Comparison of ENCODE assay signal across 8 cellular contexts in genomic region chr16:75250809-75251279, GRCh38. TPM values are rescaled to one million over a fixed set of nuclear protein-coding genes. Genes with fewer than 3 reads are reported as not detected.
A peak's percentile ranks its signal among the peaks of the same experiment; 100 is the strongest.
DNase-seq lines count a peak whose midpoint lies in the region; ATAC-seq and TF ChIP-seq lines count a peak whose summit lies in the region.

No MANE protein-coding gene starts in this region.

- H3K27ac ChIP-seq in SJCRH30, result peak overlapping the region; percentile 69
- H3K27ac ChIP-seq in gastroesophageal sphincter, result peak overlapping the region; percentile 70 to 97 (median 94)
- H3K27ac ChIP-seq in psoas muscle, result peak overlapping the region; percentile 93

- intact Hi-C loops in psoas muscle (cut with DNase I), result loop anchor here in 1 of 2 donors (2.0 kb wide), 1 partner anchor 16 kb away; no protein-coding TSS in a partner anchor

- CTCF ChIA-PET in activated CD4-positive, alpha-beta T cell treated with anti-CD3 and anti-CD28 coated beads, Interleukin-2, amount 10 ng/mL, durations not matched to agents 7 days and 5 days (lab: Charles Lee), result interaction anchor here (2.2 kb wide), 1 partner anchor 17 kb away, joined by 9 read pairs; no protein-coding TSS in a partner anchor

- H3K4me1 ChIP-seq in SJCRH30, result peaks cover 42% of the 10 kb centered on the region
- peaks cover 9 to 97% (median 84%) of the 10 kb centered on the region in 3 donors for H3K4me1 ChIP-seq in gastroesophageal sphincter
- H3K4me1 ChIP-seq in psoas muscle, result peaks cover 84% of the 10 kb centered on the region

- no peaks in the 10 kb centered on the region for H3K27me3 ChIP-seq in SJCRH30
- H3K27me3 ChIP-seq in gastroesophageal sphincter, result no peaks in the 10 kb centered on the region
- H3K27me3 ChIP-seq in psoas muscle (ENCODE audit: insufficient read depth in 3 of 3, low read length in 2 of 3), result no peaks in the 10 kb centered on the region

- ATAC-seq in HG02642 (IDR thresholded peaks at IDR 0.05; ENCODE audit: poor library complexity, unreplicated experiment), result peak; percentile 51
- peak; percentile 21 for ATAC-seq in gastroesophageal sphincter
- ATAC-seq in psoas muscle, result peak; percentile 17 to 43 (median 33)

- POLR2A ChIA-PET in activated CD4-positive, alpha-beta T cell treated with anti-CD3 and anti-CD28 coated beads, Interleukin-2, amount 10 ng/mL, durations not matched to agents 7 days and 5 days (lab: Charles Lee), result no interaction called here

- H3K4me3 ChIP-seq in SJCRH30 (peak overlapping the region; percentile 76), gastroesophageal sphincter (peak overlapping the region; percentile 63 to 90), psoas muscle (peak overlapping the region; percentile 78)

- no peaks in the 10 kb centered on the region for H3K36me3 Mint-ChIP-seq in activated CD4-positive, alpha-beta T cell treated with anti-CD3 and anti-CD28 coated beads, Interleukin-2, amount 10 ng/mL, durations not matched to agents 7 days and 5 days (ENCODE audit: low read depth)

- peaks cover 47% of the 10 kb centered on the region for H3K27me3 Mint-ChIP-seq in activated CD4-positive, alpha-beta T cell treated with anti-CD3 and anti-CD28 coated beads, Interleukin-2, amount 10 ng/mL, durations not matched to agents 7 days and 5 days

- H3K9me3 ChIP-seq in SJCRH30 (replicated peaks) (no peaks in the 10 kb centered on the region), gastroesophageal sphincter (no peaks in the 10 kb centered on the region), psoas muscle (no peaks in the 10 kb centered on the region)

- TF ChIP-seq CTCF in gastroesophageal sphincter (IDR thresholded peaks at IDR 0.05) (no peak), psoas muscle (IDR thresholded peaks at IDR 0.05) (no peak)

- TF ChIP-seq EP300 in gastroesophageal sphincter (IDR thresholded peaks at IDR 0.05), result no peak

- H3K27ac Mint-ChIP-seq in activated CD4-positive, alpha-beta T cell treated with anti-CD3 and anti-CD28 coated beads, Interleukin-2, amount 10 ng/mL, durations not matched to agents 7 days and 5 days, result peak overlapping the region; percentile 36

- H3K4me1 Mint-ChIP-seq in activated CD4-positive, alpha-beta T cell treated with anti-CD3 and anti-CD28 coated beads, Interleukin-2, amount 10 ng/mL, durations not matched to agents 7 days and 5 days, result peaks cover 2% of the 10 kb centered on the region

- H3K36me3 ChIP-seq in SJCRH30, result no peaks in the 10 kb centered on the region
- no peaks in the 10 kb centered on the region for H3K36me3 ChIP-seq in gastroesophageal sphincter
- H3K36me3 ChIP-seq in psoas muscle (ENCODE audit: insufficient read depth in 1 of 2, low read depth in 1 of 2), result no peaks in the 10 kb centered on the region

- no peaks in the 10 kb centered on the region for H3K9me3 Mint-ChIP-seq in activated CD4-positive, alpha-beta T cell treated with anti-CD3 and anti-CD28 coated beads, Interleukin-2, amount 10 ng/mL, durations not matched to agents 7 days and 5 days

- no peak for DNase-seq in activated CD4-positive, alpha-beta T cell treated with anti-CD3 and anti-CD28 coated beads, Interleukin-2, amount 10 ng/mL, durations not matched to agents 7 days and 5 days
- no peak for DNase-seq in activated CD4-positive, alpha-beta T cell treated with anti-CD3 and anti-CD28 coated beads, Interleukin-2, amount 50 U/mL, for 4 hours
- DNase-seq in SJCRH30 (peak in 1 of 2 experiments; percentile 25), psoas muscle (peak; percentile 57 to 73), DMS79 treated with DMSO at 0.1 percent for 48 hours (lab: John Stamatoyannopoulos, UW) (no peak), NCI-H1092 treated with DMSO at 0.1 percent for 48 hours (lab: John Stamatoyannopoulos, UW) (no peak)

- no peak overlapping the region for H3K4me3 Mint-ChIP-seq in activated CD4-positive, alpha-beta T cell treated with anti-CD3 and anti-CD28 coated beads, Interleukin-2, amount 10 ng/mL, durations not matched to agents 7 days and 5 days

- TF ChIP-seq POLR2A in gastroesophageal sphincter (IDR thresholded peaks at IDR 0.05), result no peak

- no CpG with 5 or more reads among the region's 59 CpGs for WGBS in gastroesophageal sphincter (ENCODE audit: low coverage in 1 of 2), 2 donors
- 1% methylated on average over 36 to 59 of the region's 59 CpGs for WGBS in psoas muscle, 3 donors

RNA-seq across cellular contexts. Expression of gene BCAR1, which starts 0.6 kb away (rescaled TPM):
- under 1 TPM in 1 of 2 experiments, not detected in 1; 0.04 TPM for total RNA-seq in activated CD4-positive, alpha-beta T cell treated with anti-CD3 and anti-CD28 coated beads, Interleukin-2, amount 10 ng/mL, durations not matched to agents 7 days and 5 days
- 17.4 and 21.7 TPM in 2 replicates for total RNA-seq in SJCRH30 (2014; rRNA removed; shearing (Covaris generic))
- total RNA-seq in gastroesophageal sphincter, result 10 to 100 TPM; 34.6 to 63.7 (median 37.0) TPM
- total RNA-seq in psoas muscle, result 100 to 1,000 TPM in 2 of 4 donors, 10 to 100 TPM in 2; 61.8 to 108 (median 90.1) TPM
- polyA plus RNA-seq in psoas muscle, result 10 to 100 TPM; 66.3 to 90.7 (median 78.7) TPM

RNA-seq across cellular contexts. Expression of gene CTRB1, which starts 32.1 kb away (rescaled TPM):
- total RNA-seq in activated CD4-positive, alpha-beta T cell treated with anti-CD3 and anti-CD28 coated beads, Interleukin-2, amount 10 ng/mL, durations not matched to agents 7 days and 5 days, result not detected
- total RNA-seq in SJCRH30 (2014; rRNA removed; shearing (Covaris generic)), result not detected in 2 replicates
- total RNA-seq in gastroesophageal sphincter, result not detected
- 1 to 10 TPM in 2 of 4 donors, not detected in 2; 1.2 to 3.9 TPM for total RNA-seq in psoas muscle
- polyA plus RNA-seq in psoas muscle, result 1 to 10 TPM in 1 of 3 donors, under 1 TPM in 2; 0.03 to 2.5 (median 0.25) TPM

RNA-seq across cellular contexts. Expression of gene CTRB2, which starts 43.9 kb away (rescaled TPM):
- not detected for total RNA-seq in activated CD4-positive, alpha-beta T cell treated with anti-CD3 and anti-CD28 coated beads, Interleukin-2, amount 10 ng/mL, durations not matched to agents 7 days and 5 days
- 0.56 TPM in 1 of 2 replicates, not detected in the other for total RNA-seq in SJCRH30 (2014; rRNA removed; shearing (Covaris generic))
- total RNA-seq in gastroesophageal sphincter, result not detected
- total RNA-seq in psoas muscle, result 1 to 10 TPM in 1 of 4 donors, not detected in 3; 2.4 TPM
- polyA plus RNA-seq in psoas muscle, result 1 to 10 TPM in 1 of 3 donors, under 1 TPM in 2; 0.14 to 1.6 (median 0.63) TPM

Comparison
In these comparisons a context has a peak if more than half of its experiments do, and no peak if none do; other contexts are left out.
1. DNase-seq: peak in psoas muscle (2 of 2); none in activated CD4-positive, alpha-beta T cell treated with anti-CD3 and anti-CD28 coated beads, Interleukin-2, amount 10 ng/mL, durations not matched to agents 7 days and 5 days (single experiment), activated CD4-positive, alpha-beta T cell treated with anti-CD3 and anti-CD28 coated beads, Interleukin-2, amount 50 U/mL, for 4 hours (0 of 2), DMS79 treated with DMSO at 0.1 percent for 48 hours (single experiment) and NCI-H1092 treated with DMSO at 0.1 percent for 48 hours (single experiment).
2. RNA of gene BCAR1, which starts 0.6 kb away (total RNA-seq): 61.8 to 108 TPM in psoas muscle, 34.6 to 63.7 TPM in gastroesophageal sphincter and 17.4 to 21.7 TPM in SJCRH30; 0.04 TPM in activated CD4-positive, alpha-beta T cell treated with anti-CD3 and anti-CD28 coated beads, Interleukin-2, amount 10 ng/mL, durations not matched to agents 7 days and 5 days; every median in the first group is over 10 times any median in the second.
3. Peak in every context shown above with its lines, with median percentiles within 50 percentile points of each other: ATAC-seq, H3K27ac ChIP-seq and H3K4me3 ChIP-seq.